Comparison of ENCODE assay signal across 28 cellular contexts in the genomic region with DNA sequence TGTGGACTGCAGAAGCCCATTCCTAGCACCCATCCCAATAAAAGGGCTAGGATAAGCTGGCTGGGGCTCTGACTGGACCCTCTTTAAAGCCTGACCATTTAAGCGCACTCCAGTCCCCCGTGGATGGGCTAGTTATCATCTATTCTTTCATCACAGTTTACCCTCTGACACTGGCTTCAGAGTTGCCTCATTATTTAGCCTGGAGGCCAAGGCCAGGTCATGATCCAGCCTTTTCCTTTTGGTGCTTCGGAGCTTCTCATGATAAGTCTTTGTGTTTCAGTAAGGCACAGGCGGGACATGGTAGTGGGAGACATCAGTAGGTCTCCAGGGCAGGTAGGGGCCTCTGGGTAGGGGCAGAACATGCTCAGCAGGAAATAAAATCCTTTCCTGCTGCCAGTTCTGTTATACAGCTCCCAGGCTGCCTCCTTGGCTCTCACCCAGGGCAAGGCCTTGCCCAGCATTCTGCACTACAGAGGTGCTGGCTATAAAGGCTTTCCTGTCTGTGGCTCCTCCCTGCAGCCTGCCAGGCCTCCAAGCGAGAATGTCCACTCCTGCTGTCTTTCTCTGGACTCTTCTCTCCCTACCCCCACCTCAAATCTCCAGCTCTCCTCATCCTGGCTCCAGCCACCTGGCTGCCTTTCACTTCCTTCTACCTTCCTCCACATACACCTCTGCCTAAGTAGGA.
DNase-seq lines count a peak whose midpoint lies in the region; ATAC-seq, FAIRE-seq and TF ChIP-seq lines count a peak whose summit lies in the region.
"Had no signal": no experiment of that assay in that cellular context is flagged by ENCODE, and none has a peak within 500 bp of the region (broad histone marks: within the 10 kb centered on the region; RNA-seq: fewer than 3 reads in every experiment).

No MANE protein-coding gene starts in this region.

- H3K9me3 ChIP-seq in pancreas = no peaks in the 10 kb centered on the region
- H3K9me3 ChIP-seq: gastroesophageal sphincter, SJCRH30, thoracic aorta had no signal

- H3K4me3 ChIP-seq in pancreas = no peak overlapping the region
- H3K4me3 ChIP-seq: gastroesophageal sphincter, SJCRH30, thoracic aorta had no signal

- H3K36me3 Mint-ChIP-seq in mesothelial cell of epicardium = no peaks in the 10 kb centered on the region
- H3K36me3 Mint-ChIP-seq: activated naive CD4-positive, alpha-beta T cell treated with anti-CD3 and anti-CD28 coated beads, Interleukin-2, amount 50 U/mL, for 72 hours; CD4-positive, alpha-beta memory T cell; natural killer cell treated with Interleukin-12 subunit alpha and Interleukin-12 subunit beta and Interleukin-15 and Interleukin-18, amount 100 ng/mL, for 72 hours; stimulated activated effector memory CD8-positive, alpha-beta T cell treated with anti-CD3 and anti-CD28 coated beads, Interleukin-12 subunit alpha, Interleukin-12 subunit beta, amount 100 ng/mL, for 72 hours had no signal

- no peaks in the 10 kb centered on the region for H3K4me1 ChIP-seq in pancreas
- H3K4me1 ChIP-seq: gastroesophageal sphincter, SJCRH30 had no signal

- no peaks in the 10 kb centered on the region for H3K9me3 Mint-ChIP-seq in mesothelial cell of epicardium
- H3K9me3 Mint-ChIP-seq: activated CD4-positive, alpha-beta T cell treated with anti-CD3 and anti-CD28 coated beads, Interleukin-2, amount 10 ng/mL, durations not matched to agents 24 days and 14 days; activated naive CD4-positive, alpha-beta T cell treated with anti-CD3 and anti-CD28 coated beads, Interleukin-2, amount 50 U/mL, for 72 hours; activated T-helper 17 cell treated with anti-CD3 and anti-CD28 coated beads, Interleukin-2, amount 50 U/mL, for 72 hours; CD4-positive, alpha-beta memory T cell; natural killer cell treated with Interleukin-12 subunit alpha and Interleukin-12 subunit beta and Interleukin-15 and Interleukin-18, amount 100 ng/mL, for 72 hours; stimulated activated effector memory CD8-positive, alpha-beta T cell treated with anti-CD3 and anti-CD28 coated beads, Interleukin-12 subunit alpha, Interleukin-12 subunit beta, amount 100 ng/mL, for 72 hours had no signal

- WGBS in pancreas, 2 donors = 82 to 83% methylated on average over 5 of the region's 5 CpGs

- ATAC-seq in left ventricle myocardium superior = peak; percentile 70
- ATAC-seq in pancreas = peak in 3 of 4 donors; percentile 74 to 91 (median 79)
- no peak for ATAC-seq in GM19452 (IDR thresholded peaks at IDR 0.05; ENCODE audit: unreplicated experiment)
- ATAC-seq in GM21367 (IDR thresholded peaks at IDR 0.05; ENCODE audit: unreplicated experiment) = no peak
- ATAC-seq: activated naive CD4-positive, alpha-beta T cell treated with anti-CD3 and anti-CD28 coated beads, Interleukin-2, amount 50 U/mL, for 72 hours; activated T-helper 17 cell treated with anti-CD3 and anti-CD28 coated beads, Interleukin-2, amount 50 U/mL, for 72 hours; gastroesophageal sphincter; PC-3; stimulated activated effector memory CD8-positive, alpha-beta T cell treated with anti-CD3 and anti-CD28 coated beads, Interleukin-12 subunit alpha, Interleukin-12 subunit beta, amount 100 ng/mL, for 72 hours had no signal

- no peak for FAIRE-seq in pancreas (lab: Jason Lieb, UNC)
- FAIRE-seq: astrocyte, keratinocyte had no signal

- TF ChIP-seq CTCF in VCaP (conservative IDR thresholded peaks at IDR 0.05) = no peak
- TF ChIP-seq CTCF in pancreas (IDR thresholded peaks at IDR 0.05) = no peak
- no peak for TF ChIP-seq CTCF in mesothelial cell of epicardium (IDR thresholded peaks at IDR 0.05; ENCODE audit: unreplicated experiment)

- H3K27ac ChIP-seq in VCaP = peak overlapping the region; percentile 78
- peak overlapping the region in 1 of 4 donors; percentile 9 for H3K27ac ChIP-seq in pancreas
- H3K27ac ChIP-seq: gastroesophageal sphincter, SJCRH30, thoracic aorta had no signal

- no peaks in the 10 kb centered on the region for H3K27me3 ChIP-seq in pancreas
- H3K27me3 ChIP-seq: gastroesophageal sphincter, SJCRH30 had no signal

- peaks cover 19% of the 10 kb centered on the region for H3K4me1 Mint-ChIP-seq in mesothelial cell of epicardium
- H3K4me1 Mint-ChIP-seq: activated CD4-positive, alpha-beta T cell treated with anti-CD3 and anti-CD28 coated beads, Interleukin-2, amount 10 ng/mL, durations not matched to agents 24 days and 14 days; activated T-helper 17 cell treated with anti-CD3 and anti-CD28 coated beads, Interleukin-2, amount 50 U/mL, for 72 hours; stimulated activated effector memory CD8-positive, alpha-beta T cell treated with anti-CD3 and anti-CD28 coated beads, Interleukin-12 subunit alpha, Interleukin-12 subunit beta, amount 100 ng/mL, for 72 hours had no signal

- no peaks in the 10 kb centered on the region for H3K36me3 ChIP-seq in pancreas
- H3K36me3 ChIP-seq: gastroesophageal sphincter, SJCRH30, thoracic aorta had no signal

- no peak overlapping the region for H3K4me3 Mint-ChIP-seq in mesothelial cell of epicardium
- H3K4me3 Mint-ChIP-seq: activated CD4-positive, alpha-beta T cell treated with anti-CD3 and anti-CD28 coated beads, Interleukin-2, amount 10 ng/mL, durations not matched to agents 24 days and 14 days; activated T-helper 17 cell treated with anti-CD3 and anti-CD28 coated beads, Interleukin-2, amount 50 U/mL, for 72 hours; CD4-positive, alpha-beta memory T cell; natural killer cell treated with Interleukin-12 subunit alpha and Interleukin-12 subunit beta and Interleukin-15 and Interleukin-18, amount 100 ng/mL, for 72 hours; stimulated activated effector memory CD8-positive, alpha-beta T cell treated with anti-CD3 and anti-CD28 coated beads, Interleukin-12 subunit alpha, Interleukin-12 subunit beta, amount 100 ng/mL, for 72 hours had no signal

- H3K27ac Mint-ChIP-seq in mesothelial cell of epicardium = no peak overlapping the region
- H3K27ac Mint-ChIP-seq: activated CD4-positive, alpha-beta T cell treated with anti-CD3 and anti-CD28 coated beads, Interleukin-2, amount 10 ng/mL, durations not matched to agents 24 days and 14 days; activated naive CD4-positive, alpha-beta T cell treated with anti-CD3 and anti-CD28 coated beads, Interleukin-2, amount 50 U/mL, for 72 hours; activated T-helper 17 cell treated with anti-CD3 and anti-CD28 coated beads, Interleukin-2, amount 50 U/mL, for 72 hours; CD4-positive, alpha-beta memory T cell; natural killer cell treated with Interleukin-12 subunit alpha and Interleukin-12 subunit beta and Interleukin-15 and Interleukin-18, amount 100 ng/mL, for 72 hours; stimulated activated effector memory CD8-positive, alpha-beta T cell treated with anti-CD3 and anti-CD28 coated beads, Interleukin-12 subunit alpha, Interleukin-12 subunit beta, amount 100 ng/mL, for 72 hours had no signal

- intact Hi-C loops in left ventricle myocardium superior (cut with micrococcal nuclease) (no loop called here), pancreas (cut with DNase I) (no loop called here)

- H3K27me3 Mint-ChIP-seq in mesothelial cell of epicardium (ENCODE audit: low read depth) = no peaks in the 10 kb centered on the region
- H3K27me3 Mint-ChIP-seq: activated T-helper 17 cell treated with anti-CD3 and anti-CD28 coated beads, Interleukin-2, amount 50 U/mL, for 72 hours had no signal

- DNase-seq in NCI-H2029 treated with DMSO at 0.1 percent for 48 hours (lab: John Stamatoyannopoulos, UW) (peak; percentile 31), left ventricle myocardium superior (peak; percentile 52), pancreas (peak in 4 of 6 donors; percentile 25 to 40 (median 36)), mesothelial cell of epicardium (ENCODE audit: low spot score in 2 of 2, unreplicated experiment in 2 of 2) (no peak)
- DNase-seq: activated CD4-positive, alpha-beta T cell treated with anti-CD3 and anti-CD28 coated beads, Interleukin-2, amount 10 ng/mL, durations not matched to agents 24 days and 14 days; CD4-positive, alpha-beta memory T cell; effector CD8-positive, alpha-beta T cell; GF-D8; HCEC 1CT; KBM-7; mesenchymal stem cell; MV-4-11; NCI-H1694; NCI-H345; PC-3; SJCRH30; T-helper 1 cell had no signal

Comparison
In these comparisons a context has a peak if more than half of its experiments do, and no peak if none do; other contexts are left out.
1. DNase-seq: peak in NCI-H2029 treated with DMSO at 0.1 percent for 48 hours (single experiment), left ventricle myocardium superior (single experiment) and pancreas (4 of 6); none in mesothelial cell of epicardium (0 of 2).
2. ATAC-seq: peak in left ventricle myocardium superior (single experiment) and pancreas (3 of 4); none in GM19452 (single experiment) and GM21367 (single experiment).